1 cellular context compared by ENCODE assay signal in genomic region chr7:35537067-35538023, GRCh38.
TF ChIP-seq lines count a peak whose summit lies in the region.

No MANE protein-coding gene starts in this region.

TF ChIP-seq in GM12878, 131 proteins besides CTCF, POLR2A, EP300 and RAD21 (continued from another document):
- TF ChIP-seq, protein P1, sequence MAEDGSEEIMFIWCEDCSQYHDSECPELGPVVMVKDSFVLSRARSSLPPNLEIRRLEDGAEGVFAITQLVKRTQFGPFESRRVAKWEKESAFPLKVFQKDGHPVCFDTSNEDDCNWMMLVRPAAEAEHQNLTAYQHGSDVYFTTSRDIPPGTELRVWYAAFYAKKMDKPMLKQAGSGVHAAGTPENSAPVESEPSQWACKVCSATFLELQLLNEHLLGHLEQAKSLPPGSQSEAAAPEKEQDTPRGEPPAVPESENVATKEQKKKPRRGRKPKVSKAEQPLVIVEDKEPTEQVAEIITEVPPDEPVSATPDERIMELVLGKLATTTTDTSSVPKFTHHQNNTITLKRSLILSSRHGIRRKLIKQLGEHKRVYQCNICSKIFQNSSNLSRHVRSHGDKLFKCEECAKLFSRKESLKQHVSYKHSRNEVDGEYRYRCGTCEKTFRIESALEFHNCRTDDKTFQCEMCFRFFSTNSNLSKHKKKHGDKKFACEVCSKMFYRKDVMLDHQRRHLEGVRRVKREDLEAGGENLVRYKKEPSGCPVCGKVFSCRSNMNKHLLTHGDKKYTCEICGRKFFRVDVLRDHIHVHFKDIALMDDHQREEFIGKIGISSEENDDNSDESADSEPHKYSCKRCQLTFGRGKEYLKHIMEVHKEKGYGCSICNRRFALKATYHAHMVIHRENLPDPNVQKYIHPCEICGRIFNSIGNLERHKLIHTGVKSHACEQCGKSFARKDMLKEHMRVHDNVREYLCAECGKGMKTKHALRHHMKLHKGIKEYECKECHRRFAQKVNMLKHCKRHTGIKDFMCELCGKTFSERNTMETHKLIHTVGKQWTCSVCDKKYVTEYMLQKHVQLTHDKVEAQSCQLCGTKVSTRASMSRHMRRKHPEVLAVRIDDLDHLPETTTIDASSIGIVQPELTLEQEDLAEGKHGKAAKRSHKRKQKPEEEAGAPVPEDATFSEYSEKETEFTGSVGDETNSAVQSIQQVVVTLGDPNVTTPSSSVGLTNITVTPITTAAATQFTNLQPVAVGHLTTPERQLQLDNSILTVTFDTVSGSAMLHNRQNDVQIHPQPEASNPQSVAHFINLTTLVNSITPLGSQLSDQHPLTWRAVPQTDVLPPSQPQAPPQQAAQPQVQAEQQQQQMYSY (CRISPR knock-in tag; IDR thresholded peaks at IDR 0.05): no peak
- 0 out of 4 replicates have a peak, but pooled peaks of 1 of the 2 experiments have one; percentile 12 for TF ChIP-seq BHLHE40 (IDR thresholded peaks at IDR 0.05; ENCODE audit: borderline replicate concordance in 1 of 2, low read depth in 2 of 2, low read length in 1 of 2)
- no peak for TF ChIP-seq NFXL1 (IDR thresholded peaks at IDR 0.05; ENCODE audit: borderline replicate concordance)
